ENCODE assay signal across 29 cellular contexts in the genomic region with DNA sequence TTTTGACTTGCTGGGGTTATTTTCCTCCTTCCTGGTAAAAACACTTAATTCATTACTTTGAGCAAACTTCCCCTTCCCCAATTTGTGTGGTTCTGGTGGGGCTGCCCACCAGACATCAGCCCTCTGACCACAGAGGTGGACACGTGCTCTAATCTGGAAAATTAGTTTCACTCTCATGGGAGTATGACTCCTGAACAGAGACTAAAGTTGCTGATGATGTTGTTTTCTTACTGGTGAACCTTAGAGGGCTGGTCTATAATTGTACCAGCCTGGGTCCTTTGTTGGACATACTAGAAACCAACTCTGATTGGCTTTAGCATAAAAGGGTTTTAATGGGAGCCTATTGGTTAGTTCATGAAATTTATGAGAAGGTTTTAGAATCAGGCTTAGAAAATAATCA.
"Had no signal": no experiment of that assay in that cellular context is flagged by ENCODE, and none has a peak within 500 bp of the region (broad histone marks: within the 10 kb centered on the region; RNA-seq: fewer than 3 reads in every experiment).

No MANE protein-coding gene starts in this region.

- H3K4me1 Mint-ChIP-seq: mesothelial cell of epicardium, neural progenitor cell had no signal

- H3K36me3 ChIP-seq: esophagus squamous epithelium, heart right ventricle, left lung, prostate gland, right atrium auricular region, stomach, thyroid gland, vagina had no signal

- H3K4me3 ChIP-seq: esophagus squamous epithelium, heart right ventricle, left lung, mucosa of descending colon, neural progenitor cell, prostate gland, right atrium auricular region, smooth muscle cell, stomach, thyroid gland, vagina had no signal

- H3K27me3 Mint-ChIP-seq: effector memory CD8-positive, alpha-beta T cell; naive thymus-derived CD4-positive, alpha-beta T cell had no signal

- H3K27ac ChIP-seq: esophagus squamous epithelium, heart right ventricle, left lung, neural progenitor cell, prostate gland, right atrium auricular region, stomach, thyroid gland, vagina had no signal

- H3K9me3 Mint-ChIP-seq: effector memory CD8-positive, alpha-beta T cell had no signal

- FAIRE-seq: endometrium, islet of Langerhans had no signal

- H3K27me3 ChIP-seq: esophagus squamous epithelium, heart right ventricle, left lung, neural progenitor cell, right atrium auricular region, stomach, thyroid gland, vagina had no signal

- DNase-seq: effector memory CD8-positive, alpha-beta T cell; erythroblast; esophagus squamous epithelium; foreskin melanocyte; glutamatergic neuron; heart right ventricle; left cardiac atrium; left lung; mesenchymal stem cell; mucosa of descending colon; naive thymus-derived CD4-positive, alpha-beta T cell; stimulated activated CD4-positive, alpha-beta T cell treated with anti-CD3 and anti-CD28 coated beads, Interleukin-12 subunit alpha, Interleukin-12 subunit beta, amount 100 ng/mL, for 4 hours; stimulated activated CD4-positive, alpha-beta T cell treated with anti-CD3 and anti-CD28 coated beads, Interleukin-1b, Interleukin-23, amount 100 ng/mL, for 48 hours; stimulated activated CD4-positive, alpha-beta T cell treated with anti-CD3 and anti-CD28 coated beads, Interleukin-4, amount 100 ng/mL, for 1 hour; stimulated activated CD8-positive, alpha-beta memory T cell treated with anti-CD3 and anti-CD28 coated beads, Interleukin-4, amount 100 ng/mL, for 48 hours; stimulated activated naive CD4-positive, alpha-beta T cell treated with Interleukin-2 at 50 U/mL for 16 hours; stomach; thyroid gland; trophoblast cell had no signal

- H2AFZ ChIP-seq: neural progenitor cell had no signal

- H3K4me3 Mint-ChIP-seq: effector memory CD8-positive, alpha-beta T cell; mesothelial cell of epicardium; naive thymus-derived CD4-positive, alpha-beta T cell; nephron; neural progenitor cell had no signal

- H3K4me2 ChIP-seq: neural progenitor cell, smooth muscle cell had no signal

- H3K4me1 ChIP-seq: left lung, neural progenitor cell, prostate gland, right atrium auricular region, vagina had no signal

- H3K9me3 ChIP-seq: esophagus squamous epithelium, left lung, mucosa of descending colon, prostate gland, right atrium auricular region, stomach, thyroid gland, vagina had no signal

- H3K9ac ChIP-seq: neural progenitor cell had no signal

- H3K27ac Mint-ChIP-seq: effector memory CD8-positive, alpha-beta T cell; mesothelial cell of epicardium; neural progenitor cell had no signal

- ATAC-seq: effector memory CD8-positive, alpha-beta T cell; heart right ventricle; left cardiac atrium; left lung; mucosa of descending colon; naive thymus-derived CD4-positive, alpha-beta T cell; sciatic nerve had no signal
